Comparison of ENCODE assay signal across 10 cellular contexts in the genomic region with DNA sequence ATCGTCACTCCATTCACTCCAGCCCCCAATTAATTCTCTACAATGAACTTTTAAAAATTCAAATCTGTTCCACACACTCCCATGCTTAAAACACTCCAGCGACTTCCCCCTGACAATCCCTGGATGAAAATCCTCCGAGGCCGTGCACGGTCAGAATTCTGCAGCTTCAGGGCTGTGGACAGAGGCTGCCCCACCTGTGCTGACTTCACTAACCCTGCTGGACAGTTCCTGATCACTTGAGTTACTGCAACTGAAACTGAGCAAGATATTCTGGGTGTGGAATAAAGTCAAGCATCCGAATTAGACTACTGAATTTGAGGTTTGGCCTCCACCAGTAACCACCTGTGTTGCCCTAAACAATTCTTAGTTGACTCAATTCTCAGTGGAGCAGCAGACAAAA. TPM values are rescaled to one million over a fixed set of nuclear protein-coding genes. Genes with fewer than 3 reads are reported as not detected.
A peak's percentile ranks its signal among the peaks of the same experiment; 100 is the strongest.
DNase-seq lines count a peak whose midpoint lies in the region; ATAC-seq, FAIRE-seq and TF ChIP-seq lines count a peak whose summit lies in the region.
"Had no signal": no experiment of that assay in that cellular context is flagged by ENCODE, and none has a peak within 500 bp of the region (broad histone marks: within the 10 kb centered on the region; RNA-seq: fewer than 3 reads in every experiment).

No MANE protein-coding gene starts in this region.

- H3K9me3 Mint-ChIP-seq in activated CD4-positive, alpha-beta T cell treated with anti-CD3 and anti-CD28 coated beads, Interleukin-2, amount 10 ng/mL, durations not matched to agents 24 days and 14 days = no peaks in the 10 kb centered on the region
- no peaks in the 10 kb centered on the region for H3K9me3 Mint-ChIP-seq in activated CD8-positive, alpha-beta T cell treated with anti-CD3 and anti-CD28 coated beads, Interleukin-2, amount 10 ng/mL, durations not matched to agents 7 days and 5 days (ENCODE audit: insufficient read depth)

- H3K27ac ChIP-seq in kidney (ENCODE audit: low read depth in 2 of 2, low read length in 2 of 2) = no peak overlapping the region
- H3K27ac ChIP-seq in temporal lobe (ENCODE audit: low read depth, low read length) = peak overlapping the region; percentile 85
- H3K27ac ChIP-seq in mesendoderm (ENCODE audit: low read depth, low read length) = no peak overlapping the region

- peak overlapping the region; percentile 82 to 88 for H3K4me3 ChIP-seq in kidney (ENCODE audit: low read length in 2 of 2)
- no peak overlapping the region for H3K4me3 ChIP-seq in mesendoderm (ENCODE audit: low read length)

- H3K27ac Mint-ChIP-seq in activated CD4-positive, alpha-beta T cell treated with anti-CD3 and anti-CD28 coated beads, Interleukin-2, amount 10 ng/mL, durations not matched to agents 24 days and 14 days = peak overlapping the region; percentile 70
- peak overlapping the region; percentile 85 for H3K27ac Mint-ChIP-seq in activated CD8-positive, alpha-beta T cell treated with anti-CD3 and anti-CD28 coated beads, Interleukin-2, amount 10 ng/mL, durations not matched to agents 7 days and 5 days

- no peak overlapping the region for H2AK5ac ChIP-seq in mesendoderm (ENCODE audit: low read length)

- no peak overlapping the region for H2BK5ac ChIP-seq in mesendoderm (ENCODE audit: low read length)

- no peak for TF ChIP-seq CTCF in kidney (IDR thresholded peaks at IDR 0.05; ENCODE audit: borderline replicate concordance, extremely low read depth, insufficient read depth)

- no peak overlapping the region for H3K56ac ChIP-seq in mesendoderm (ENCODE audit: low read length)

- DNase-seq in activated CD4-positive, alpha-beta T cell treated with anti-CD3 and anti-CD28 coated beads, Interleukin-2, amount 10 ng/mL, durations not matched to agents 24 days and 14 days = peak; percentile 66
- DNase-seq in activated CD4-positive, alpha-beta T cell treated with anti-CD3 and anti-CD28 coated beads for 4 hours = no peak
- DNase-seq in activated CD8-positive, alpha-beta T cell treated with anti-CD3 and anti-CD28 coated beads, Interleukin-2, amount 10 ng/mL, durations not matched to agents 7 days and 5 days = no peak
- DNase-seq in kidney (no peak), mesendoderm (no peak), NCI-H82 (lab: John Stamatoyannopoulos, UW) (no peak), head of caudate nucleus (no peak)
- DNase-seq: NCI-H524 treated with DMSO at 0.1 percent for 48 hours had no signal

- H3K79me2 ChIP-seq in mesendoderm (ENCODE audit: control insufficient read depth, insufficient read depth, low read length) = no peaks in the 10 kb centered on the region

- no peak overlapping the region for H4K5ac ChIP-seq in mesendoderm (ENCODE audit: low read length)

- H3K18ac ChIP-seq in mesendoderm (ENCODE audit: low read length) = no peak overlapping the region

- no peak for FAIRE-seq in kidney (lab: Jason Lieb, UNC)

- H2BK120ac ChIP-seq in mesendoderm (ENCODE audit: low read depth, low read length) = no peak overlapping the region

- no peak overlapping the region for H4K8ac ChIP-seq in mesendoderm (ENCODE audit: low read depth, low read length)

- no peak overlapping the region for H2BK15ac ChIP-seq in mesendoderm (replicated peaks; ENCODE audit: low read depth)

- H3K9ac ChIP-seq in kidney (ENCODE audit: low read length in 2 of 2) (peak overlapping the region in 1 of 2 donors; percentile 96), mesendoderm (ENCODE audit: low read length) (no peak overlapping the region)

- peaks cover 41% of the 10 kb centered on the region for H3K4me1 Mint-ChIP-seq in activated CD4-positive, alpha-beta T cell treated with anti-CD3 and anti-CD28 coated beads, Interleukin-2, amount 10 ng/mL, durations not matched to agents 24 days and 14 days
- H3K4me1 Mint-ChIP-seq in activated CD8-positive, alpha-beta T cell treated with anti-CD3 and anti-CD28 coated beads, Interleukin-2, amount 10 ng/mL, durations not matched to agents 7 days and 5 days (ENCODE audit: low read depth) = peaks cover 39% of the 10 kb centered on the region

- intact Hi-C loops in activated CD4-positive, alpha-beta T cell treated with anti-CD3 and anti-CD28 coated beads, Interleukin-2, amount 10 ng/mL, durations not matched to agents 24 days and 14 days (cut with micrococcal nuclease) = loop anchor here (1.0 to 10.0 kb wide), 5 partner anchors 35 to 1445 kb away; a partner anchor contains a TSS
- intact Hi-C loops in kidney (cut with DNase I) (no loop called here), head of caudate nucleus (cut with DNase I) (loop anchor here (10.0 kb wide), 1 partner anchor 97 kb away; no protein-coding TSS in a partner anchor)

- H3K23ac ChIP-seq in mesendoderm (ENCODE audit: low read length) = no peak overlapping the region

- no CpG with 5 or more reads among the region's 6 CpGs for WGBS in mesendoderm (ENCODE audit: extremely low coverage, insufficient coverage, low lambda C conversion rate)

- no peaks in the 10 kb centered on the region for H3K27me3 ChIP-seq in mesendoderm (ENCODE audit: insufficient read depth, low read length, poor library complexity)

- no peaks in the 10 kb centered on the region for H3K9me3 ChIP-seq in kidney (ENCODE audit: control insufficient read depth in 1 of 2, low read length in 2 of 2)
- H3K9me3 ChIP-seq: neutrophil had no signal

- H3K4me2 ChIP-seq in mesendoderm (ENCODE audit: low read length) = no peak overlapping the region

- POLR2A ChIA-PET in activated CD8-positive, alpha-beta T cell treated with anti-CD3 and anti-CD28 coated beads, Interleukin-2, amount 10 ng/mL, durations not matched to agents 7 days and 5 days (lab: Charles Lee) = interaction anchor here (1.0 to 1.2 kb wide), 2 partner anchors 44 to 106 kb away, joined by 3 read pairs; no protein-coding TSS in a partner anchor

- H3K4me1 ChIP-seq in kidney (ENCODE audit: control insufficient read depth in 1 of 2, insufficient read depth in 1 of 2, low read depth in 1 of 2, low read length in 2 of 2) (peaks cover 5 to 13% of the 10 kb centered on the region in 2 donors), mesendoderm (ENCODE audit: control insufficient read depth, low read depth, low read length) (no peaks in the 10 kb centered on the region)

- peaks cover 3% of the 10 kb centered on the region for H3K36me3 Mint-ChIP-seq in activated CD4-positive, alpha-beta T cell treated with anti-CD3 and anti-CD28 coated beads, Interleukin-2, amount 10 ng/mL, durations not matched to agents 24 days and 14 days (ENCODE audit: low read depth)
- peaks cover 7% of the 10 kb centered on the region for H3K36me3 Mint-ChIP-seq in activated CD8-positive, alpha-beta T cell treated with anti-CD3 and anti-CD28 coated beads, Interleukin-2, amount 10 ng/mL, durations not matched to agents 7 days and 5 days (ENCODE audit: low read depth)

- no peaks in the 10 kb centered on the region for H3K79me1 ChIP-seq in mesendoderm (ENCODE audit: low read length)

- no peak for ATAC-seq in activated CD8-positive, alpha-beta T cell treated with anti-CD3 and anti-CD28 coated beads, Interleukin-2, amount 10 ng/mL, durations not matched to agents 7 days and 5 days

- H3K27me3 Mint-ChIP-seq in activated CD4-positive, alpha-beta T cell treated with anti-CD3 and anti-CD28 coated beads, Interleukin-2, amount 10 ng/mL, durations not matched to agents 24 days and 14 days = peaks cover 2% of the 10 kb centered on the region
- H3K27me3 Mint-ChIP-seq in activated CD8-positive, alpha-beta T cell treated with anti-CD3 and anti-CD28 coated beads, Interleukin-2, amount 10 ng/mL, durations not matched to agents 7 days and 5 days (ENCODE audit: low read depth) = no peaks in the 10 kb centered on the region

- H3K4me3 Mint-ChIP-seq in activated CD4-positive, alpha-beta T cell treated with anti-CD3 and anti-CD28 coated beads, Interleukin-2, amount 10 ng/mL, durations not matched to agents 24 days and 14 days = peak overlapping the region; percentile 84
- H3K4me3 Mint-ChIP-seq in activated CD8-positive, alpha-beta T cell treated with anti-CD3 and anti-CD28 coated beads, Interleukin-2, amount 10 ng/mL, durations not matched to agents 7 days and 5 days = peak overlapping the region; percentile 80

- H3K4ac ChIP-seq in mesendoderm (ENCODE audit: low read depth, low read length) = no peak overlapping the region

- H3K36me3 ChIP-seq in kidney (ENCODE audit: control insufficient read depth in 1 of 2, insufficient read depth in 2 of 2, low read length in 2 of 2) (no peaks in the 10 kb centered on the region), mesendoderm (ENCODE audit: control insufficient read depth, insufficient read depth, low read length) (no peaks in the 10 kb centered on the region)
- H3K36me3 ChIP-seq: neutrophil had no signal

- CTCF ChIA-PET in activated CD8-positive, alpha-beta T cell treated with anti-CD3 and anti-CD28 coated beads, Interleukin-2, amount 10 ng/mL, durations not matched to agents 7 days and 5 days (lab: Charles Lee) = interaction anchor here (0.8 to 2.0 kb wide), 2 partner anchors 13 to 34 kb away, joined by 3 to 6 read pairs; no protein-coding TSS in a partner anchor

RNA-seq across cellular contexts. Expression of a gene that starts 1.0 kb away (rescaled TPM):
- 86.5 and 86.6 TPM in 2 replicates for total RNA-seq in activated CD4-positive, alpha-beta T cell treated with anti-CD3 and anti-CD28 coated beads, Interleukin-2, amount 10 ng/mL, durations not matched to agents 24 days and 14 days
- 100 to 1,000 TPM; 156 to 159 TPM for total RNA-seq in activated CD8-positive, alpha-beta T cell treated with anti-CD3 and anti-CD28 coated beads, Interleukin-2, amount 10 ng/mL, durations not matched to agents 7 days and 5 days
- total RNA-seq in kidney (173 TPM), temporal lobe (51.1 TPM)
- 33.6 TPM for polyA plus RNA-seq in kidney (ENCODE audit: insufficient read depth, low read depth, low replicate concordance)
- 9.6 TPM for polyA plus RNA-seq in mesendoderm (2013, experiment 1 of 2)
- polyA plus RNA-seq in mesendoderm (2013, experiment 2 of 2) = 10.0 TPM
